Comparison of ENCODE assay signal across 16 cellular contexts in genomic region chr15:44092221-44092620, GRCh38.
A peak's percentile ranks its signal among the peaks of the same experiment; 100 is the strongest.
DNase-seq lines count a peak whose midpoint lies in the region.
"Had no signal": no experiment of that assay in that cellular context is flagged by ENCODE, and none has a peak within 500 bp of the region (broad histone marks: within the 10 kb centered on the region; RNA-seq: fewer than 3 reads in every experiment).

No MANE protein-coding gene starts in this region.

- no peak overlapping the region for H3K27ac Mint-ChIP-seq in activated CD4-positive, alpha-beta T cell treated with anti-CD3 and anti-CD28 coated beads, Interleukin-2, amount 10 ng/mL, durations not matched to agents 7 days and 5 days
- H3K27ac Mint-ChIP-seq: activated naive CD4-positive, alpha-beta T cell treated with anti-CD3 and anti-CD28 coated beads, Interleukin-2, amount 50 U/mL, for 24 hours; CD4-positive, alpha-beta T cell; T-helper 2 cell treated with Interferon-gamma antibody and Interleukin-4, amounts not matched to agents 5 μg/mL and 100 μg/mL, for 36 hours had no signal

- H3K36me3 Mint-ChIP-seq in activated CD4-positive, alpha-beta T cell treated with anti-CD3 and anti-CD28 coated beads, Interleukin-2, amount 10 ng/mL, durations not matched to agents 7 days and 5 days (ENCODE audit: low read depth), result no peaks in the 10 kb centered on the region
- H3K36me3 Mint-ChIP-seq: activated naive CD4-positive, alpha-beta T cell treated with anti-CD3 and anti-CD28 coated beads, Interleukin-2, amount 50 U/mL, for 24 hours had no signal

- H3K4me3 Mint-ChIP-seq in activated CD4-positive, alpha-beta T cell treated with anti-CD3 and anti-CD28 coated beads, Interleukin-2, amount 10 ng/mL, durations not matched to agents 7 days and 5 days, result no peak overlapping the region
- H3K4me3 Mint-ChIP-seq: activated naive CD4-positive, alpha-beta T cell treated with anti-CD3 and anti-CD28 coated beads, Interleukin-2, amount 50 U/mL, for 24 hours; CD4-positive, alpha-beta T cell; central memory CD8-positive, alpha-beta T cell; T-helper 2 cell treated with Interferon-gamma antibody and Interleukin-4, amounts not matched to agents 5 μg/mL and 100 μg/mL, for 36 hours had no signal

- no peaks in the 10 kb centered on the region for H3K9me3 Mint-ChIP-seq in activated CD4-positive, alpha-beta T cell treated with anti-CD3 and anti-CD28 coated beads, Interleukin-2, amount 10 ng/mL, durations not matched to agents 7 days and 5 days
- H3K9me3 Mint-ChIP-seq: activated naive CD4-positive, alpha-beta T cell treated with anti-CD3 and anti-CD28 coated beads, Interleukin-2, amount 50 U/mL, for 24 hours; CD4-positive, alpha-beta T cell; central memory CD8-positive, alpha-beta T cell; T-helper 2 cell treated with Interferon-gamma antibody and Interleukin-4, amounts not matched to agents 5 μg/mL and 100 μg/mL, for 36 hours had no signal

- H3K27ac ChIP-seq in epithelial cell of prostate (no peak overlapping the region), substantia nigra (ENCODE audit: low read depth, low read length, poor library complexity, severe bottlenecking) (no peak overlapping the region)
- H3K27ac ChIP-seq: heart right ventricle had no signal

- DNase-seq in GM04503 (ENCODE audit: low read depth) (peak; percentile 47), RPMI7951 (ENCODE audit: low read depth) (peak; percentile 72), epithelial cell of prostate (ENCODE audit: low read depth, low spot score) (peak; percentile 12), putamen (ENCODE audit: low spot score) (peak; percentile 25), D341Med (ENCODE audit: low spot score) (no peak), substantia nigra (lab: John Stamatoyannopoulos, UW) (no peak)
- no peak for DNase-seq in activated CD4-positive, alpha-beta T cell treated with anti-CD3 and anti-CD28 coated beads, Interleukin-2, amount 10 ng/mL, durations not matched to agents 7 days and 5 days
- DNase-seq: activated T-cell treated with anti-CD3 and anti-CD28 coated beads for 4 hours; CD4-positive, alpha-beta T cell; DND-41; H7; heart right ventricle; stimulated activated CD4-positive, alpha-beta T cell treated with anti-CD3 and anti-CD28 coated beads, Interleukin-4, amount 100 ng/mL, for 4 hours had no signal

- peaks cover 23% of the 10 kb centered on the region for H3K27me3 Mint-ChIP-seq in activated CD4-positive, alpha-beta T cell treated with anti-CD3 and anti-CD28 coated beads, Interleukin-2, amount 10 ng/mL, durations not matched to agents 7 days and 5 days

- CTCF ChIA-PET in activated CD4-positive, alpha-beta T cell treated with anti-CD3 and anti-CD28 coated beads, Interleukin-2, amount 10 ng/mL, durations not matched to agents 7 days and 5 days (lab: Charles Lee), result no interaction called here

- H3K4me1 Mint-ChIP-seq in activated CD4-positive, alpha-beta T cell treated with anti-CD3 and anti-CD28 coated beads, Interleukin-2, amount 10 ng/mL, durations not matched to agents 7 days and 5 days, result no peaks in the 10 kb centered on the region
- H3K4me1 Mint-ChIP-seq: activated naive CD4-positive, alpha-beta T cell treated with anti-CD3 and anti-CD28 coated beads, Interleukin-2, amount 50 U/mL, for 24 hours; central memory CD8-positive, alpha-beta T cell had no signal

- POLR2A ChIA-PET in activated CD4-positive, alpha-beta T cell treated with anti-CD3 and anti-CD28 coated beads, Interleukin-2, amount 10 ng/mL, durations not matched to agents 7 days and 5 days (lab: Charles Lee), result no interaction called here

Comparison
In these comparisons a context has a peak if more than half of its experiments do, and no peak if none do; other contexts are left out.
1. DNase-seq: peak in GM04503 (single experiment), RPMI7951 (single experiment), epithelial cell of prostate (single experiment) and putamen (single experiment); none in D341Med (single experiment), substantia nigra (0 of 49) and activated CD4-positive, alpha-beta T cell treated with anti-CD3 and anti-CD28 coated beads, Interleukin-2, amount 10 ng/mL, durations not matched to agents 7 days and 5 days (single experiment).